Comparison of ENCODE assay signal across 9 cellular contexts in genomic region chr1:26171084-26172072, GRCh38. TPM values are rescaled to one million over a fixed set of nuclear protein-coding genes. Genes with fewer than 3 reads are reported as not detected.
DNase-seq lines count a peak whose midpoint lies in the region; ATAC-seq and TF ChIP-seq lines count a peak whose summit lies in the region.
"Had no signal": no experiment of that assay in that cellular context is flagged by ENCODE, and none has a peak within 500 bp of the region (broad histone marks: within the 10 kb centered on the region; RNA-seq: fewer than 3 reads in every experiment).

ZNF593OS (minus strand) TSS chr1:26171832; CDS start chr1:26171661, 171 bp downstream.

- H2BK120ac ChIP-seq in H9 (ENCODE audit: low read depth, low read length, poor library complexity, severe bottlenecking) (no peak within 1 kb of the TSS), mesenchymal stem cell (ENCODE audit: low read depth, low read length) (no peak within 1 kb of the TSS)

- H2AFZ ChIP-seq in H9 (ENCODE audit: low read length) (no peak within 1 kb of the TSS), mesenchymal stem cell (ENCODE audit: low read depth, low read length) (no peak within 1 kb of the TSS)

- no peak within 1 kb of the TSS for H4K8ac ChIP-seq in H9 (replicated peaks; ENCODE audit: insufficient read length, low read depth, low read length)
- H4K8ac ChIP-seq in mesenchymal stem cell (ENCODE audit: low read length), result no peak within 1 kb of the TSS

- H3K27me3 Mint-ChIP-seq in H9 (ENCODE audit: low read depth), result peaks cover 22% of the 10 kb centered on the region

- intact Hi-C loops in A673 (cut with micrococcal nuclease; ENCODE audit: unreplicated experiment), result no loop called here

- H3K9me3 Mint-ChIP-seq in H9, result no peaks in the 10 kb centered on the region

- H4K20me1 ChIP-seq in H9 (ENCODE audit: control insufficient read depth, insufficient read depth, insufficient read length), result no peaks in the 10 kb centered on the region

- H3K4me1 Mint-ChIP-seq in H9, result peaks cover 14 to 40% of the 10 kb centered on the region in 2 experiments

- no peaks in the 10 kb centered on the region for H3K9me3 ChIP-seq in A673 (ENCODE audit: low read depth, low read length, poor library complexity, severe bottlenecking)
- no peaks in the 10 kb centered on the region for H3K9me3 ChIP-seq in H9 (ENCODE audit: control insufficient read depth, low read depth, low read length)
- H3K9me3 ChIP-seq in adipocyte (ENCODE audit: control insufficient read depth, low read length), result no peaks in the 10 kb centered on the region
- H3K9me3 ChIP-seq in mesenchymal stem cell (ENCODE audit: control insufficient read depth, low read length), result no peaks in the 10 kb centered on the region

- H3K27ac ChIP-seq in A673 (ENCODE audit: low read depth, low read length, poor library complexity, severe bottlenecking) (peak within 1 kb of the TSS; percentile 94), H9 (ENCODE audit: insufficient read length, low read depth, low read length) (no peak within 1 kb of the TSS), mesenchymal stem cell (ENCODE audit: low read length, poor library complexity, severe bottlenecking) (no peak within 1 kb of the TSS)

- POLR2A ChIA-PET in A673 (lab: Charles Lee; ENCODE audit: low non-redundant PET), result no interaction called here

- H2BK20ac ChIP-seq in H9 (ENCODE audit: low read depth, low read length, poor library complexity, severe bottlenecking), result no peak within 1 kb of the TSS

- H3K23ac ChIP-seq in H9 (ENCODE audit: insufficient read length, low read depth, low read length), result no peak within 1 kb of the TSS
- no peak within 1 kb of the TSS for H3K23ac ChIP-seq in mesenchymal stem cell (ENCODE audit: low read length in 2 of 2)

- H2AK5ac ChIP-seq in H9 (ENCODE audit: insufficient read length, low read length) (no peak within 1 kb of the TSS), mesenchymal stem cell (ENCODE audit: low read length, severe bottlenecking) (no peak within 1 kb of the TSS)

- H3K27me3 ChIP-seq in A673 (replicated peaks; ENCODE audit: insufficient read depth, low read depth, low read length, poor library complexity) (no peaks in the 10 kb centered on the region), H9 (ENCODE audit: insufficient read depth, low read length) (no peaks in the 10 kb centered on the region), adipocyte (replicated peaks; ENCODE audit: control insufficient read depth, insufficient read depth, low read length) (no peaks in the 10 kb centered on the region), mesenchymal stem cell (ENCODE audit: control insufficient read depth in 1 of 2, insufficient read depth in 1 of 2, low read length in 2 of 2) (peaks cover 0 to 4% of the 10 kb centered on the region in 2 experiments)

- H3K14ac ChIP-seq in H9 (ENCODE audit: insufficient read depth, low read length) (no peak within 1 kb of the TSS), mesenchymal stem cell (ENCODE audit: low read length in 2 of 2) (no peak within 1 kb of the TSS)

- ATAC-seq in GM18870 (IDR thresholded peaks at IDR 0.05; ENCODE audit: unreplicated experiment) (no peak), GM21576 (IDR thresholded peaks at IDR 0.05; ENCODE audit: unreplicated experiment) (no peak)

- no peak within 1 kb of the TSS for H3T11ph ChIP-seq in H9 (ENCODE audit: low read length)

- DNase-seq in A673 (ENCODE audit: low spot score), result no peak
- no peak for DNase-seq in H9
- DNase-seq in adipocyte (ENCODE audit: low read depth), result no peak
- no peak for DNase-seq in mesenchymal stem cell
- DNase-seq in stimulated activated CD4-positive, alpha-beta T cell treated with anti-CD3 and anti-CD28 coated beads, Interleukin-15, amount 100 ng/mL, for 24 hours, result no peak
- no peak for DNase-seq in UCSD-AML1 (lab: John Stamatoyannopoulos, UW; ENCODE audit: unreplicated experiment)
- DNase-seq: activated CD4-positive, alpha-beta T cell treated with anti-CD3 and anti-CD28 coated beads for 1 hour had no signal

- no peak within 1 kb of the TSS for H3K9ac ChIP-seq in H9 (ENCODE audit: extremely low read depth, insufficient read length, low read length)
- peak within 1 kb of the TSS; percentile 96 for H3K9ac ChIP-seq in adipocyte (ENCODE audit: low read length)
- H3K9ac ChIP-seq in mesenchymal stem cell (ENCODE audit: low read length), result peak within 1 kb of the TSS; percentile 95

- no TSS peak for BruUV-seq in A673 (replicated peaks; lab: Mats Ljungman, UMichigan)

- CTCF ChIA-PET in A673 (lab: Charles Lee), result no interaction called here

- TF ChIP-seq CTCF in A673 (conservative IDR thresholded peaks at IDR 0.05; ENCODE audit: low read depth, low read length) (no peak), H9 (conservative IDR thresholded peaks at IDR 0.05) (no peak)

- H2BK15ac ChIP-seq in H9 (ENCODE audit: low read depth, low read length) (no peak within 1 kb of the TSS), mesenchymal stem cell (ENCODE audit: low read depth, poor library complexity, severe bottlenecking) (no peak within 1 kb of the TSS)

- H3K23me2 ChIP-seq in H9 (ENCODE audit: insufficient read length, low read depth, low read length, poor library complexity, severe bottlenecking), result peaks cover 7% of the 10 kb centered on the region

- H4K91ac ChIP-seq in H9 (ENCODE audit: insufficient read length, low read depth, low read length), result no peak within 1 kb of the TSS
- H4K91ac ChIP-seq in mesenchymal stem cell (ENCODE audit: low read length), result no peak within 1 kb of the TSS

- H2BK12ac ChIP-seq in H9 (ENCODE audit: insufficient read length, low read depth, low read length), result no peak within 1 kb of the TSS
- peak within 1 kb of the TSS in 1 of 2 experiments; percentile 15 for H2BK12ac ChIP-seq in mesenchymal stem cell (ENCODE audit: low read length in 2 of 2)

- H4K5ac ChIP-seq in H9 (ENCODE audit: insufficient read length, low read depth, low read length), result no peak within 1 kb of the TSS

- peak within 1 kb of the TSS; percentile 83 to 88 for H3K4me3 Mint-ChIP-seq in H9

- H3K79me2 ChIP-seq in H9 (ENCODE audit: insufficient read depth, low read length), result peaks cover 4% of the 10 kb centered on the region; the same call in 1 of the 2 replicates

- H3K4me2 ChIP-seq in H9 (ENCODE audit: insufficient read depth, insufficient read length, low read length), result peak within 1 kb of the TSS; percentile 78
- H3K4me2 ChIP-seq in mesenchymal stem cell (ENCODE audit: low read length, poor library complexity, severe bottlenecking), result peak within 1 kb of the TSS; percentile 88

- no peak within 1 kb of the TSS for H3K4ac ChIP-seq in H9 (ENCODE audit: low read depth, low read length)
- no peak within 1 kb of the TSS for H3K4ac ChIP-seq in mesenchymal stem cell (ENCODE audit: low read depth in 1 of 2, low read length in 2 of 2)

- H3K36me3 ChIP-seq in A673 (ENCODE audit: insufficient read depth, low read length, poor library complexity, severe bottlenecking) (peaks cover 4% of the 10 kb centered on the region), adipocyte (ENCODE audit: control insufficient read depth, insufficient read depth, low read length, severe bottlenecking) (no peaks in the 10 kb centered on the region), mesenchymal stem cell (ENCODE audit: control insufficient read depth in 1 of 2, insufficient read depth in 2 of 2, low read depth in 1 of 2, low read length in 2 of 2) (peaks cover 9 to 10% of the 10 kb centered on the region in 2 experiments)

- H3K4me3 ChIP-seq in A673 (ENCODE audit: low read depth, low read length, poor library complexity, severe bottlenecking) (peak within 1 kb of the TSS; percentile 91), adipocyte (ENCODE audit: low read length) (peak within 1 kb of the TSS; percentile 89), mesenchymal stem cell (ENCODE audit: insufficient read depth in 1 of 2, low read depth in 1 of 2, low read length in 2 of 2) (peak within 1 kb of the TSS in 1 of 2 experiments; percentile 89)

- no peak within 1 kb of the TSS for H3K27ac Mint-ChIP-seq in H9

- H3K4me1 ChIP-seq in A673 (ENCODE audit: insufficient read depth, low read length, poor library complexity, severe bottlenecking), result peaks cover 17% of the 10 kb centered on the region
- H3K4me1 ChIP-seq in H9 (ENCODE audit: insufficient read depth, low read length), result no peaks in the 10 kb centered on the region; the same call in 1 of the 2 replicates
- H3K4me1 ChIP-seq in adipocyte (ENCODE audit: control insufficient read depth, insufficient read depth, low read length), result peaks cover 15% of the 10 kb centered on the region
- peaks cover 16% of the 10 kb centered on the region for H3K4me1 ChIP-seq in mesenchymal stem cell (ENCODE audit: control insufficient read depth, insufficient read depth, low read depth, low read length)

- H3K18ac ChIP-seq in H9 (ENCODE audit: insufficient read length, low read depth, low read length), result no peak within 1 kb of the TSS
- no peak within 1 kb of the TSS for H3K18ac ChIP-seq in mesenchymal stem cell (ENCODE audit: low read depth in 1 of 2, low read length in 2 of 2)

- peaks cover 0 to 8% (median 7%) of the 10 kb centered on the region in 3 experiments; a peak in 3 of 7 replicates for H3K36me3 Mint-ChIP-seq in H9 (ENCODE audit: insufficient read depth in 1 of 3, low read depth in 3 of 3)

- peaks cover 4% of the 10 kb centered on the region for H3K79me1 ChIP-seq in H9 (ENCODE audit: insufficient read depth, low read depth, low read length, poor library complexity, severe bottlenecking)
- peaks cover 20% of the 10 kb centered on the region for H3K79me1 ChIP-seq in mesenchymal stem cell (replicated peaks; ENCODE audit: low read length, poor library complexity, severe bottlenecking)

- no peak within 1 kb of the TSS for H3K56ac ChIP-seq in H9 (ENCODE audit: insufficient read length, low read depth, low read length)

- no CpG with 5 or more reads among the region's 34 CpGs for WGBS in H9 (ENCODE audit: extremely low coverage, insufficient read length, low lambda C conversion rate)
- 93% methylated on average over 34 of the region's 34 CpGs for WGBS in mesenchymal stem cell

- H2BK5ac ChIP-seq in H9 (ENCODE audit: insufficient read length, low read length) (no peak within 1 kb of the TSS), mesenchymal stem cell (ENCODE audit: low read depth, low read length, poor library complexity, severe bottlenecking) (no peak within 1 kb of the TSS)

RNA-seq across cellular contexts. Expression of gene ZNF593OS, which starts in this region (rescaled TPM):
- total RNA-seq in A673 (2021) (not detected in 2 replicates), H9 (2021) (not detected in 2 replicates)
- not detected for polyA plus RNA-seq in mesenchymal stem cell (2013, experiment 1 of 2)
- polyA plus RNA-seq in mesenchymal stem cell (2013, experiment 2 of 2), result not detected
